Comparison of ENCODE assay signal across 8 cellular contexts in the genomic region with DNA sequence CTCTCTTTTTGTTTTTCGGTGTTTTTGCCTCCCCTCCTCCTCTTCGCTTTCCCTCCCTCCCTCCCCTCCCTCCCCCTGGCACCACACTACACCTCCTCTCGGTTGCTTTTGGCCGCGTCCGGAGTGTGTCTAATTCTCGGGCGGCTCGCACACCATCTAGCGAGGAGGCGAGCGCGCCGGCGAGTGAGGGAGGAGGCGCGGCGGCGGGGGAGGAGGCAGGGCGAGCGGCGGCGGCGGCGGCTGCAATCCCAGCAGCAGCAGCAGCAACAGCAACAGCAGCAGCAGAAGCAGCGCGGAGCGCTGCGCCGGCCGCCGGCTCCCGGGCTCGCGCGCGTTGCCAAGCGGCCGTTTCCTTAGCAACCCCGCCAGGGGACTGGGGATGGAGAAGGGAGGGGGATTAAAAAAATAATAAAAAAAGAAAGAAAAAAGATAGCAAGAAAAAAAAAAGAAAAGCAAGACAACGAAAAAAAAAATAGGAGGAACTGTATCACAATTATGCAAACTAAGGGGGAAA. TPM values are rescaled to one million over a fixed set of nuclear protein-coding genes. Genes with fewer than 3 reads are reported as not detected.
DNase-seq lines count a peak whose midpoint lies in the region; ATAC-seq and TF ChIP-seq lines count a peak whose summit lies in the region.

No MANE protein-coding gene starts in this region.

- peak overlapping the region; percentile 98 for H3K27ac ChIP-seq in AG04450 (ENCODE audit: low read depth, low read length)

- H3K27me3 ChIP-seq in AG04450 (ENCODE audit: control insufficient read depth, insufficient read depth, low read length) = no peaks in the 10 kb centered on the region

- intact Hi-C loops in left colon (cut with DNase I, micrococcal nuclease) = loop anchor here in 1 of 2 donors (10.0 kb wide), 1 partner anchor 218 kb away; no protein-coding TSS in a partner anchor

- H3K9me3 ChIP-seq in AG04450 (ENCODE audit: control insufficient read depth, insufficient read depth, low read length) = no peaks in the 10 kb centered on the region; the same call in 1 of the 2 replicates

- POLR2A ChIA-PET in AG04450 (lab: Yijun Ruan, JAX) = no interaction called here

- peak; percentile 83 for DNase-seq in AG04450 (ENCODE audit: low read depth, low spot score)
- peak; percentile 67 for DNase-seq in NCI-H2107 (lab: John Stamatoyannopoulos, UW)
- peak; percentile 42 for DNase-seq in activated CD4-positive, CD25-positive, alpha-beta regulatory T cell treated with anti-CD3 and anti-CD28 coated beads, Interleukin-2, amount 50 U/mL, for 72 hours
- DNase-seq in dermis microvascular lymphatic vessel endothelial cell (ENCODE audit: low read depth in 2 of 2) = peak; percentile 25 to 94
- peak; percentile 74 to 77 for DNase-seq in left colon
- DNase-seq in stimulated activated CD4-positive, alpha-beta T cell treated with anti-CD3 and anti-CD28 coated beads, Interleukin-15, amount 100 ng/mL, for 24 hours = peak; percentile 73

- TF ChIP-seq CTCF in AG04450 (IDR thresholded peaks at IDR 0.05; ENCODE audit: low read depth, low read length) = no peak

- peak overlapping the region; percentile 84 for H3K4me3 ChIP-seq in AG04450 (ENCODE audit: low read depth, low read length)

- ATAC-seq in GM18867 (IDR thresholded peaks at IDR 0.05; ENCODE audit: unreplicated experiment) (peak; percentile 86), HG03066 (IDR thresholded peaks at IDR 0.05; ENCODE audit: low read depth, unreplicated experiment) (peak; percentile 52), left colon (peak; percentile 96)

- CTCF ChIA-PET in AG04450 (lab: Charles Lee) = interaction anchor here (0.6 to 1.3 kb wide), 2 partner anchors 297 to 341 kb away, joined by 4 read pairs; no protein-coding TSS in a partner anchor

RNA-seq across cellular contexts. Expression of gene NEGR1, which starts 0.4 kb away (rescaled TPM):
- polyA plus RNA-seq in AG04450 (2011; rRNA removed) = 9.8 and 11.3 TPM in 2 replicates
- polyA minus RNA-seq in AG04450 (2011; rRNA and poly(A)+ RNA removed) = 15.2 and 25.2 TPM in 2 replicates
- total RNA-seq in dermis microvascular lymphatic vessel endothelial cell (0.13 and 0.64 TPM in 2 replicates), left colon (10 to 100 TPM in 1 of 2 donors, 1 to 10 TPM in 1; 4.2 to 13.1 TPM)

Comparison
In these comparisons a context has a peak if more than half of its experiments do, and no peak if none do; other contexts are left out.
1. Peak in every context shown above with its lines: DNase-seq, ATAC-seq, H3K4me3 ChIP-seq and H3K27ac ChIP-seq.